Comparison of ENCODE assay signal across 27 cellular contexts in genomic region chr7:111571720-111572119, GRCh38.
"Had no signal": no experiment of that assay in that cellular context is flagged by ENCODE, and none has a peak within 500 bp of the region (broad histone marks: within the 10 kb centered on the region; RNA-seq: fewer than 3 reads in every experiment).

No MANE protein-coding gene starts in this region.

- ATAC-seq: stimulated activated effector memory CD8-positive, alpha-beta T cell treated with anti-CD3 and anti-CD28 coated beads, Interleukin-12 subunit alpha, Interleukin-12 subunit beta, amount 100 ng/mL, for 72 hours; stimulated activated memory B cell treated with anti-CD40 and anti-IgM and Interleukin-4, amounts not matched to agents 10 μg/mL and 1 μg/mL and 100 μg/mL, for 72 hours; stimulated activated naive B cell treated with anti-CD40 and anti-IgM and Interleukin-4, amounts not matched to agents 10 μg/mL and 1 μg/mL and 100 μg/mL, for 72 hours; stimulated activated naive CD8-positive, alpha-beta T cell treated with anti-CD3 and anti-CD28 coated beads, Interleukin-15, amount 100 ng/mL, for 72 hours; stimulated activated naive CD8-positive, alpha-beta T cell treated with anti-CD3 and anti-CD28 coated beads, Interleukin-15, Interleukin-2, amounts not matched to agents 100 U/mL and 50 U/mL, for 24 hours; upper lobe of right lung had no signal

- H3K27ac ChIP-seq: stomach, suprapubic skin, testis, thoracic aorta, thyroid gland, tibial artery, tibial nerve, transverse colon, upper lobe of left lung, upper lobe of right lung, uterus, vagina had no signal

- DNase-seq: stimulated activated CD4-positive, alpha-beta T cell treated with anti-CD3 and anti-CD28 coated beads, Interleukin-2, amount 100 ng/mL, for 48 hours; stimulated activated CD4-positive, alpha-beta T cell treated with anti-CD3 and anti-CD28 coated beads, Interleukin-4, amount 100 ng/mL, for 1 hour; stimulated activated CD4-positive, alpha-beta T cell treated with anti-CD3 and anti-CD28 coated beads, Interleukin-4, amount 100 ng/mL, for 24 hours; stimulated activated CD4-positive, alpha-beta T cell treated with anti-CD3 and anti-CD28 coated beads, Interleukin-4, amount 100 ng/mL, for 4 hours; stimulated activated CD8-positive, alpha-beta memory T cell treated with anti-CD3 and anti-CD28 coated beads, Interleukin-4, amount 100 ng/mL, for 48 hours; stimulated activated naive B cell treated with anti-CD40 and anti-IgM and Interleukin-4, amounts not matched to agents 10 μg/mL and 1 μg/mL and 100 μg/mL, for 72 hours; stimulated activated naive CD4-positive, alpha-beta T cell; stimulated activated naive CD4-positive, alpha-beta T cell treated with Interleukin-2 at 50 U/mL for 16 hours; stimulated activated naive CD8-positive, alpha-beta T cell treated with anti-CD3 and anti-CD28 coated beads, Interleukin-15, amount 100 ng/mL, for 72 hours; stimulated activated naive CD8-positive, alpha-beta T cell treated with anti-CD3 and anti-CD28 coated beads, Interleukin-15, Interleukin-2, amounts not matched to agents 100 U/mL and 50 U/mL, for 24 hours; stomach; substantia nigra; testis; thyroid gland; tibial artery; transverse colon; trophoblast cell; upper lobe of left lung; upper lobe of right lung; uterus had no signal

- H3K9me3 ChIP-seq: testis, thyroid gland, upper lobe of right lung, uterus, vagina had no signal

- H3K36me3 ChIP-seq: stomach, suprapubic skin, thoracic aorta, thyroid gland, tibial artery, tibial nerve, transverse colon, upper lobe of left lung, upper lobe of right lung, uterus, vagina had no signal

- H3K27me3 ChIP-seq: suprapubic skin, testis, thyroid gland, tibial artery, tibial nerve, transverse colon, upper lobe of left lung, upper lobe of right lung, uterus, vagina had no signal

- FAIRE-seq: urothelium cell line had no signal

- H3K4me1 ChIP-seq: stomach, suprapubic skin, testis, thyroid gland, tibial artery, tibial nerve, transverse colon, upper lobe of left lung, upper lobe of right lung, uterus, vagina had no signal

- H3K4me3 ChIP-seq: stomach, suprapubic skin, testis, thoracic aorta, thyroid gland, tibial artery, tibial nerve, transverse colon, upper lobe of left lung, upper lobe of right lung, uterus, vagina had no signal
